In genomic region chr18:75679347-75679746, GRCh38 we compare ENCODE assay signal across 21 cellular contexts.
DNase-seq lines count a peak whose midpoint lies in the region; ATAC-seq and TF ChIP-seq lines count a peak whose summit lies in the region.
"Had no signal": no experiment of that assay in that cellular context is flagged by ENCODE, and none has a peak within 500 bp of the region (broad histone marks: within the 10 kb centered on the region; RNA-seq: fewer than 3 reads in every experiment).

No MANE protein-coding gene starts in this region.

- TF ChIP-seq CTCF in fibroblast of pulmonary artery (IDR thresholded peaks at IDR 0.05; ENCODE audit: low read length, missing control alignments) (no peak), right atrium auricular region (IDR thresholded peaks at IDR 0.05) (no peak)

- ATAC-seq in sciatic nerve (peak; percentile 99), GM19452 (IDR thresholded peaks at IDR 0.05; ENCODE audit: unreplicated experiment) (no peak), GM18511 (IDR thresholded peaks at IDR 0.05; ENCODE audit: unreplicated experiment) (no peak)
- ATAC-seq: activated T-helper 17 cell treated with anti-CD3 and anti-CD28 coated beads, Interleukin-2, amount 50 U/mL, for 72 hours; HCT116 had no signal

- no peaks in the 10 kb centered on the region for H3K27me3 ChIP-seq in right atrium auricular region
- H3K27me3 ChIP-seq: MG63 had no signal

- no peaks in the 10 kb centered on the region for H3K4me1 ChIP-seq in right atrium auricular region

- peaks cover 0 to 4% of the 10 kb centered on the region in 2 donors for H3K9me3 ChIP-seq in right atrium auricular region
- H3K9me3 ChIP-seq: MG63 had no signal

- no peaks in the 10 kb centered on the region for H3K36me3 ChIP-seq in right atrium auricular region
- H3K36me3 ChIP-seq: MG63 had no signal

- intact Hi-C loops in sciatic nerve (cut with DNase I): no loop called here

- H3K4me3 ChIP-seq in fibroblast of pulmonary artery (replicated peaks; ENCODE audit: low read depth, low read length) (no peak overlapping the region), right atrium auricular region (peak overlapping the region in 1 of 2 donors; percentile 21)
- H3K4me3 ChIP-seq: MG63, smooth muscle cell had no signal

- DNase-seq in fibroblast of pulmonary artery (ENCODE audit: low read depth) (peak; percentile 36), right atrium auricular region (ENCODE audit: low spot score) (peak; percentile 71), sciatic nerve (ENCODE audit: low spot score) (peak; percentile 86), NCI-H187 treated with DMSO at 0.1 percent for 48 hours (lab: John Stamatoyannopoulos, UW) (no peak)
- DNase-seq in activated T-cell treated with anti-CD3 and anti-CD28 coated beads, Interleukin-2, amount 50 U/mL, for 1 hour: no peak
- DNase-seq: activated CD4-positive, alpha-beta memory T cell treated with anti-CD3 and anti-CD28 coated beads for 36 hours; activated CD8-positive, alpha-beta memory T cell treated with anti-CD3 and anti-CD28 coated beads, Interleukin-2, amount 50 U/mL, for 4 hours; DMS79 treated with DMSO at 0.1 percent for 48 hours; head of caudate nucleus; KBM-7; MG63; NCI-H1105 treated with DMSO at 0.1 percent for 48 hours; NCI-H446; stimulated activated CD4-positive, alpha-beta T cell treated with anti-CD3 and anti-CD28 coated beads, Interleukin-1b, Interleukin-23, amount 100 ng/mL, for 48 hours had no signal

- peak overlapping the region in 1 of 2 donors; percentile 16 for H3K27ac ChIP-seq in right atrium auricular region
- H3K27ac ChIP-seq: RWPE1, SK-N-MC had no signal

Comparison
In these comparisons a context has a peak if more than half of its experiments do, and no peak if none do; other contexts are left out.
1. DNase-seq: peak in fibroblast of pulmonary artery (single experiment), right atrium auricular region (single experiment) and sciatic nerve (single experiment); none in NCI-H187 treated with DMSO at 0.1 percent for 48 hours (single experiment) and activated T-cell treated with anti-CD3 and anti-CD28 coated beads, Interleukin-2, amount 50 U/mL, for 1 hour (single experiment).